Comparison of ENCODE assay signal across 1 cellular context in the genomic region with DNA sequence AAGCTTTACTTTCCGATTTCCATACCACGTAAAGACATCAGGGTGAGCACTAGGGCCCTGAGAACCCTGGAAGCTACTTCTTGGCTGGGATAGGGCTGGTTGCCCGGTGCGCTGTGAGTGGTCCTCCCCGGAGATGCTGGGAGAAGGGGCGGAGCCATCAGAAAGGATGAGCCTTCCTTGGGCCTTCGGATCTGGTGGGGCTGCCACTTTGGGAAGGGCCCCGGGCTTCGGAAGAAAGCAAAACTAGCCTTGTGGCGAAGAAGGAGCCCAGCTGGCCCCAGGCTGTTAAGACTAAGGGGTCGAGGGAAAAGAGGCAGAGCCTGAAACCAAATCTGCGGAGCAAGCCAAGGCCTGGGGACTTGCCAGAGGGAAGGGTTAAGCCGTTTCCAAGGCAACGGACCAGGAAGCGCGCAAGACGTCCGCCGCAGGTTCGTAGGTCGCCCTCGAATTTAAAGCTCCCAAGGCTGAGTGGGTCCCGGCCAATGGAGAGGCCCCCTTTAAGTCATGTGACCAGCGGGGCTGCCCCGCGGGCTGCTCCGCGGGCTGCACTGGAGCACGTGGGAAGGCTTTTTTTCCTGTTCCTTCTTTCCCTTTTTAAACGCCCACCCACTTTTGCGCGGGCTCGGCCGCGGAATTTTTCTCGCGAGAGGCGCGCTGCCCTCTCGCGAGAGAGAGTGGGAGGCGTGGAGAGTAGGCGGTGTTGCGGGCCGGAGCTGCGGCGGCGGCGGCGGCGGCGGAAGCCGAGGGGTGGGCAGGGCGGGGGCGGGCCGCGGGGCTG.
TF ChIP-seq lines count a peak whose summit lies in the region.

No MANE protein-coding gene starts in this region.

TF ChIP-seq in H1, 55 proteins besides CTCF, POLR2A, EP300 and RAD21 (continued from another document):
- no peak for TF ChIP-seq SIX5 (IDR thresholded peaks at IDR 0.05; ENCODE audit: low read depth, low read length)
- TF ChIP-seq, protein P1, sequence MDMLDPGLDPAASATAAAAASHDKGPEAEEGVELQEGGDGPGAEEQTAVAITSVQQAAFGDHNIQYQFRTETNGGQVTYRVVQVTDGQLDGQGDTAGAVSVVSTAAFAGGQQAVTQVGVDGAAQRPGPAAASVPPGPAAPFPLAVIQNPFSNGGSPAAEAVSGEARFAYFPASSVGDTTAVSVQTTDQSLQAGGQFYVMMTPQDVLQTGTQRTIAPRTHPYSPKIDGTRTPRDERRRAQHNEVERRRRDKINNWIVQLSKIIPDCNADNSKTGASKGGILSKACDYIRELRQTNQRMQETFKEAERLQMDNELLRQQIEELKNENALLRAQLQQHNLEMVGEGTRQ (IDR thresholded peaks at IDR 0.05; ENCODE audit: low read length): peak; percentile 88
- peak; percentile 12 for TF ChIP-seq ASH2L (IDR thresholded peaks at IDR 0.05; ENCODE audit: low read length)
- TF ChIP-seq CEBPB (IDR thresholded peaks at IDR 0.05; ENCODE audit: low read depth, low read length): no peak
- TF ChIP-seq NRF1 (IDR thresholded peaks at IDR 0.05; ENCODE audit: low read depth, low read length): no peak
- TF ChIP-seq SP4 (IDR thresholded peaks at IDR 0.05; ENCODE audit: low read length): peak; percentile 65; the same call in 1 of the 2 replicates
- TF ChIP-seq, protein P2, sequence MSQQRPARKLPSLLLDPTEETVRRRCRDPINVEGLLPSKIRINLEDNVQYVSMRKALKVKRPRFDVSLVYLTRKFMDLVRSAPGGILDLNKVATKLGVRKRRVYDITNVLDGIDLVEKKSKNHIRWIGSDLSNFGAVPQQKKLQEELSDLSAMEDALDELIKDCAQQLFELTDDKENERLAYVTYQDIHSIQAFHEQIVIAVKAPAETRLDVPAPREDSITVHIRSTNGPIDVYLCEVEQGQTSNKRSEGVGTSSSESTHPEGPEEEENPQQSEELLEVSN (IDR thresholded peaks at IDR 0.05): peak; percentile 94
- no peak for TF ChIP-seq EZH2 (IDR thresholded peaks at IDR 0.05; ENCODE audit: low read depth, low read length, severe bottlenecking)
- peak; percentile 36 for TF ChIP-seq PHF8 (conservative IDR thresholded peaks at IDR 0.05; ENCODE audit: low read depth, low read length)
- 0 out of 2 replicates have a peak, but pooled peaks have one; percentile 13 for TF ChIP-seq POU5F1 (IDR thresholded peaks at IDR 0.05; ENCODE audit: low read depth, low read length)
- TF ChIP-seq, protein P3, sequence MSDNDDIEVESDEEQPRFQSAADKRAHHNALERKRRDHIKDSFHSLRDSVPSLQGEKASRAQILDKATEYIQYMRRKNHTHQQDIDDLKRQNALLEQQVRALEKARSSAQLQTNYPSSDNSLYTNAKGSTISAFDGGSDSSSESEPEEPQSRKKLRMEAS (IDR thresholded peaks at IDR 0.05): peak; percentile 91
- TF ChIP-seq CHD2 (IDR thresholded peaks at IDR 0.05; ENCODE audit: low read length): peak; percentile 98
- peak; percentile 77 to 86; a peak in 3 of 4 replicates for TF ChIP-seq SIN3A (conservative IDR thresholded peaks at IDR 0.05 in 1 of 2, IDR thresholded peaks at IDR 0.05 in 1 of 2; ENCODE audit: low read depth in 1 of 2, low read length in 2 of 2)
